9 cellular contexts compared by ENCODE assay signal in genomic region chr7:111752022-111752582, GRCh38.
A peak's percentile ranks its signal among the peaks of the same experiment; 100 is the strongest.
DNase-seq lines count a peak whose midpoint lies in the region; ATAC-seq and TF ChIP-seq lines count a peak whose summit lies in the region.
"Had no signal": no experiment of that assay in that cellular context is flagged by ENCODE, and none has a peak within 500 bp of the region (broad histone marks: within the 10 kb centered on the region; RNA-seq: fewer than 3 reads in every experiment).

No MANE protein-coding gene starts in this region.

- DNase-seq in NCI-H1436 (lab: John Stamatoyannopoulos, UW) = peak; percentile 64
- no peak for DNase-seq in NCI-H1436 treated with DMSO at 0.1 percent for 48 hours (lab: John Stamatoyannopoulos, UW)
- DNase-seq in NAMALWA (ENCODE audit: low spot score) = peak; percentile 85
- DNase-seq in T-cell = peak in 30 of 34 experiments; percentile 21 to 57 (median 38)
- DNase-seq in astrocyte of the cerebellum (ENCODE audit: low read depth) = no peak
- DNase-seq in iris pigment epithelial cell (ENCODE audit: low read depth) = peak; percentile 40
- DNase-seq in stimulated activated CD4-positive, alpha-beta T cell treated with anti-CD3 and anti-CD28 coated beads, Interleukin-4, amount 100 ng/mL, for 24 hours = peak; percentile 56

- no peaks in the 10 kb centered on the region for H3K4me1 Mint-ChIP-seq in T-cell

- no peaks in the 10 kb centered on the region for H3K9me3 ChIP-seq in HEK293 (ENCODE audit: control insufficient read depth, insufficient read depth, low read depth, low read length)

- H3K36me3 Mint-ChIP-seq in T-cell = no peaks in the 10 kb centered on the region

- H3K4me3 Mint-ChIP-seq in T-cell = no peak overlapping the region

- no peaks in the 10 kb centered on the region for H3K9me3 Mint-ChIP-seq in T-cell

- in situ Hi-C loops in astrocyte of the cerebellum (cut with HindIII; ENCODE audit: low sequenced_read_pairs) = loop anchor here (25.0 kb wide), 1 partner anchor 660 kb away; no protein-coding TSS in a partner anchor

- 0 out of 2 replicates have a peak, but pooled peaks have one; percentile 33 for TF ChIP-seq CTCF in HEK293 (tag by site-specific recombination; IDR thresholded peaks at IDR 0.05)
- TF ChIP-seq CTCF in astrocyte of the cerebellum (IDR thresholded peaks at IDR 0.05; ENCODE audit: low read depth, low read length, missing control alignments) = peak; percentile 94

- H3K36me3 ChIP-seq in HEK293 (ENCODE audit: control insufficient read depth in 2 of 2, insufficient read depth in 1 of 2, low read length in 2 of 2) = no peaks in the 10 kb centered on the region

- POLR2A ChIA-PET in HEK293 (lab: Yijun Ruan, JAX) (no interaction called here), T-cell (lab: Charles Lee) (interaction anchor here in 1 of 2 donors (0.6 to 0.7 kb wide), 2 partner anchors 447 to 848 kb away, joined by 4 to 7 read pairs; no protein-coding TSS in a partner anchor)

- peak in 3 of 4 experiments; percentile 32 to 57 (median 40) for ATAC-seq in T-cell (replicated peaks in 1 of 4)

- H3K27ac Mint-ChIP-seq in T-cell = no peak overlapping the region

- H3K27ac ChIP-seq in HEK293 (ENCODE audit: extremely low read depth, low read depth, low read length) = no peak overlapping the region
- H3K27ac ChIP-seq: BLaER1 treated with 17β-estradiol and CSF1 and Interleukin-3, amounts not matched to agents 10 nM and 100 nM had no signal

- H3K27me3 Mint-ChIP-seq in T-cell = peaks cover 12% of the 10 kb centered on the region in 2 donors

- H3K4me3 ChIP-seq in HEK293 (ENCODE audit: low read depth, low read length) (no peak overlapping the region), astrocyte of the cerebellum (ENCODE audit: low read depth, low read length) (no peak overlapping the region)
- H3K4me3 ChIP-seq: BLaER1 treated with 17β-estradiol and CSF1 and Interleukin-3, amounts not matched to agents 10 nM and 100 nM had no signal

- CTCF ChIA-PET in HEK293 (lab: Yijun Ruan, JAX) = interaction anchor here (0.6 to 4.3 kb wide), 24 partner anchors 9 to 1813 kb away, joined by 3 to 29 read pairs (median 4); no protein-coding TSS in a partner anchor
- CTCF ChIA-PET in T-cell (lab: Charles Lee) = interaction anchor here (0.6 to 2.2 kb wide), 8 partner anchors 8 to 745 kb away, joined by 3 to 6 read pairs (median 3); no protein-coding TSS in a partner anchor

- H3K4me1 ChIP-seq in HEK293 (ENCODE audit: control insufficient read depth, insufficient read depth, low read length) = no peaks in the 10 kb centered on the region
- H3K4me1 ChIP-seq: BLaER1 treated with 17β-estradiol and CSF1 and Interleukin-3, amounts not matched to agents 10 nM and 100 nM had no signal

TF ChIP-seq in HEK293, 187 proteins besides CTCF, POLR2A, EP300 and RAD21:
- TF ChIP-seq ZNF2 (tag by site-specific recombination; IDR thresholded peaks at IDR 0.05) (peak; percentile 51; the same call in 1 of the 2 replicates), ZNF585B (tag by site-specific recombination; IDR thresholded peaks at IDR 0.05) (no peak), ZNF362 (tag by site-specific recombination; IDR thresholded peaks at IDR 0.05) (peak; percentile 45; the same call in 1 of the 2 replicates), ZNF654 (tag by site-specific recombination; IDR thresholded peaks at IDR 0.05; ENCODE audit: low read depth) (peak; percentile 82)

Comparison
In these comparisons a context has a peak if more than half of its experiments do, and no peak if none do; other contexts are left out.
1. DNase-seq: peak in NCI-H1436 (single experiment), NAMALWA (single experiment), T-cell (30 of 34), iris pigment epithelial cell (single experiment) and stimulated activated CD4-positive, alpha-beta T cell treated with anti-CD3 and anti-CD28 coated beads, Interleukin-4, amount 100 ng/mL, for 24 hours (single experiment); none in NCI-H1436 treated with DMSO at 0.1 percent for 48 hours (single experiment) and astrocyte of the cerebellum (single experiment).